15 cellular contexts compared by ENCODE assay signal in genomic region chr17:49760909-49761558, GRCh38. TPM values are rescaled to one million over a fixed set of nuclear protein-coding genes. Genes with fewer than 3 reads are reported as not detected.
A peak's percentile ranks its signal among the peaks of the same experiment; 100 is the strongest.
DNase-seq lines count a peak whose midpoint lies in the region; ATAC-seq, FAIRE-seq and TF ChIP-seq lines count a peak whose summit lies in the region.
"Had no signal": no experiment of that assay in that cellular context is flagged by ENCODE, and none has a peak within 500 bp of the region (broad histone marks: within the 10 kb centered on the region; RNA-seq: fewer than 3 reads in every experiment).

No MANE protein-coding gene starts in this region.

- peak overlapping the region in 4 of 7 donors; percentile 3 to 66 (median 38) for H3K27ac Mint-ChIP-seq in CD14-positive monocyte
- peak overlapping the region; percentile 79 for H3K27ac Mint-ChIP-seq in activated B cell treated with CpG ODN at 0.5 μM for 24 hours
- peak overlapping the region; percentile 22 for H3K27ac Mint-ChIP-seq in memory B cell

- H3K36me3 Mint-ChIP-seq in CD14-positive monocyte (peaks cover 4 to 26% of the 10 kb centered on the region in 2 donors), activated B cell treated with CpG ODN at 0.5 μM for 24 hours (ENCODE audit: low read depth) (peaks cover 39% of the 10 kb centered on the region), memory B cell (peaks cover 5% of the 10 kb centered on the region)

- H3K4me1 ChIP-seq in tibial nerve = peaks cover 0 to 36% (median 21%) of the 10 kb centered on the region in 4 donors

- peak; percentile 66 for FAIRE-seq in GM19239 (lab: Jason Lieb, UNC)

- peak overlapping the region in 1 of 4 donors; percentile 11 for H3K27ac ChIP-seq in tibial nerve

- H3K9me3 ChIP-seq in tibial nerve = no peaks in the 10 kb centered on the region
- H3K9me3 ChIP-seq: suprapubic skin had no signal

- no peak for DNase-seq in CD14-positive monocyte (ENCODE audit: low spot score)
- DNase-seq in GM19239 (ENCODE audit: insufficient read length, low spot score) = no peak
- DNase-seq in activated B cell treated with CpG ODN at 0.5 μM for 24 hours = no peak
- no peak for DNase-seq in memory B cell (ENCODE audit: low spot score in 2 of 2)
- no peak for DNase-seq in tibial nerve (ENCODE audit: low spot score in 2 of 2)
- no peak for DNase-seq in foreskin fibroblast
- DNase-seq in central memory CD4-positive, alpha-beta T cell = no peak
- DNase-seq in activated CD8-positive, alpha-beta memory T cell treated with anti-CD3 and anti-CD28 coated beads, Interleukin-2, amount 50 U/mL, for 48 hours = no peak
- DNase-seq: activated CD4-positive, alpha-beta T cell treated with anti-CD3 and anti-CD28 coated beads for 4 hours; anterior cingulate cortex; C1 segment of cervical spinal cord; islet precursor cell; NCI-H1930; NK-92 treated with Interleukin-12 subunit alpha and Interleukin-12 subunit beta, amount 100 ng/mL, for 24 hours had no signal

- no peaks in the 10 kb centered on the region for H3K27me3 ChIP-seq in tibial nerve
- H3K27me3 ChIP-seq: suprapubic skin had no signal

- H3K4me3 ChIP-seq in tibial nerve = no peak overlapping the region
- H3K4me3 ChIP-seq in foreskin fibroblast (ENCODE audit: low read depth in 1 of 2, low read length in 2 of 2) = no peak overlapping the region
- H3K4me3 ChIP-seq: suprapubic skin had no signal

- 61 to 65% methylated on average over 6 of the region's 6 CpGs for WGBS in tibial nerve, 2 donors

- CTCF ChIA-PET in activated B cell treated with CpG ODN at 0.5 μM for 24 hours (lab: Charles Lee) = interaction anchor here (0.7 kb wide), 1 partner anchor 53 kb away, joined by 3 read pairs; the partner anchor contains the start of gene SLC35B1

- peaks cover 0 to 2% (median 1%) of the 10 kb centered on the region in 7 donors for H3K9me3 Mint-ChIP-seq in CD14-positive monocyte
- no peaks in the 10 kb centered on the region for H3K9me3 Mint-ChIP-seq in activated B cell treated with CpG ODN at 0.5 μM for 24 hours
- no peaks in the 10 kb centered on the region for H3K9me3 Mint-ChIP-seq in memory B cell

- no peak for TF ChIP-seq EP300 in tibial nerve (IDR thresholded peaks at IDR 0.05)

- H3K4me3 Mint-ChIP-seq in CD14-positive monocyte (no peak overlapping the region), activated B cell treated with CpG ODN at 0.5 μM for 24 hours (peak overlapping the region; percentile 5), memory B cell (no peak overlapping the region)

- intact Hi-C loops in CD14-positive monocyte (cut with micrococcal nuclease) = loop anchor here in 1 of 2 donors (5.0 kb wide), 1 partner anchor 34 kb away; no protein-coding TSS in a partner anchor
- intact Hi-C loops in activated B cell treated with CpG ODN at 0.5 μM for 24 hours (cut with micrococcal nuclease) = loop anchor here (5.0 to 10.0 kb wide), 2 partner anchors 34 to 384 kb away; no protein-coding TSS in a partner anchor

- H3K27me3 Mint-ChIP-seq in CD14-positive monocyte (ENCODE audit: low read depth in 3 of 3) (peaks cover 0 to 2% (median 0%) of the 10 kb centered on the region in 3 donors), activated B cell treated with CpG ODN at 0.5 μM for 24 hours (no peaks in the 10 kb centered on the region), memory B cell (no peaks in the 10 kb centered on the region)

- no peak for ATAC-seq in activated B cell treated with CpG ODN at 0.5 μM for 24 hours (ENCODE audit: low read depth)
- ATAC-seq in memory B cell (ENCODE audit: low read depth) = no peak

- TF ChIP-seq CTCF in CD14-positive monocyte (IDR thresholded peaks at IDR 0.05) (no peak), activated B cell treated with CpG ODN at 0.5 μM for 24 hours (IDR thresholded peaks at IDR 0.05) (no peak), tibial nerve (IDR thresholded peaks at IDR 0.05) (no peak), foreskin fibroblast (IDR thresholded peaks at IDR 0.05; ENCODE audit: low read depth, low read length) (no peak)

- no peak for TF ChIP-seq POLR2A in tibial nerve (IDR thresholded peaks at IDR 0.05)

- peaks cover 0 to 5% (median 0%) of the 10 kb centered on the region in 3 donors for H3K36me3 ChIP-seq in tibial nerve

- H3K4me1 Mint-ChIP-seq in CD14-positive monocyte (peaks cover 60% of the 10 kb centered on the region), activated B cell treated with CpG ODN at 0.5 μM for 24 hours (peaks cover 67% of the 10 kb centered on the region), memory B cell (peaks cover 53% of the 10 kb centered on the region)

- POLR2A ChIA-PET in activated B cell treated with CpG ODN at 0.5 μM for 24 hours (lab: Charles Lee) = interaction anchor here (0.5 to 9.0 kb wide), 8 partner anchors 8 to 987 kb away, joined by 3 to 129 read pairs (median 6); partner anchors contain the start of gene SLC35B1

RNA-seq across cellular contexts. Expression of gene FAM117A, which starts 2.9 kb away (rescaled TPM):
- polyA plus RNA-seq in CD14-positive monocyte = 10 to 100 TPM; 11.8 to 17.9 TPM
- 27.7 and 30.0 TPM in 2 replicates for total RNA-seq in activated B cell treated with CpG ODN at 0.5 μM for 24 hours
- total RNA-seq in tibial nerve = 10 to 100 TPM; 12.9 to 23.1 (median 18.3) TPM

RNA-seq across cellular contexts. Expression of gene KAT7, which starts 27.4 kb away (rescaled TPM):
- 10 to 100 TPM; 17.5 to 28.1 TPM for polyA plus RNA-seq in CD14-positive monocyte
- total RNA-seq in activated B cell treated with CpG ODN at 0.5 μM for 24 hours = 95.0 and 95.8 TPM in 2 replicates
- 10 to 100 TPM; 31.6 to 45.6 (median 42.0) TPM for total RNA-seq in tibial nerve

RNA-seq across cellular contexts. Expression of gene SLC35B1, which starts 53.3 kb away (rescaled TPM):
- polyA plus RNA-seq in CD14-positive monocyte = 10 to 100 TPM; 56.0 to 61.0 TPM
- total RNA-seq in activated B cell treated with CpG ODN at 0.5 μM for 24 hours (51.8 and 53.8 TPM in 2 replicates), tibial nerve (10 to 100 TPM; 29.6 to 46.5 (median 42.8) TPM)

Comparison
In these comparisons a context has a peak if more than half of its experiments do, and no peak if none do; other contexts are left out.
1. H3K27ac Mint-ChIP-seq: peak in every context shown above with its lines; median percentile 79 in activated B cell treated with CpG ODN at 0.5 μM for 24 hours; 38 in CD14-positive monocyte; 22 in memory B cell.